In the genomic region with DNA sequence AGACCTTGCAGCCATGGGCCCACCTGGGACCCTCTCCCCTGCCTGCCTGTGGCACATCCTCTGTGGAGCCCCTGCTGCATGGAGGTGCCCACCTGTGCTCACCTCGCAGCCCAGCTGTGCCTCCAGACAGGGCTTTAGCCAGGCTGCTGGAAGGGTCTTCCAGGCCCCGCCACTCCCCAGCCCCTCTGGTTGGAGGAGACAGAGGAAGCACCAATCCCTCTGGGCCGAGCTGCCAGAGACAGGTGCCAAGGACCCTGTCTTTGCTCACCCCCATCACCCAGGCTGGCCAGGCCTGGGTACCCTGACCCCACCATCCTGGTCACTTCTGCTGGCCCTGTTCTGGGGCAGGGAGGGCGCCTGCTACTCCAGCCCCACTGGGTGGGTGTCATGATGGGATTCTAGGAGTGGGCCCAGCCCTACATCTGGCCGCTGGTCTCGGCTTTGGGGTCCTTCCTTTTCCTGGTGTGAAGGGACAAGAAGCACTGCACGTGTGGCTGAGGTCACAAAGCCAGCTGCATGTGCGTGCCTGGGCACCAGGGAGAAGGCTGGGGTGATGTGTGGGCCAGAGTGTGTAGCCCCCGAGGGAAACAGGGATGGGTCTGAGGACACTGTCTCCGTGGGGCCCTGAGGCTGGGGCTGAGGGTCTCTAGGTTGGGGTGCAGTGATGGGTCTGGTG, we compare ENCODE assay signal across 24 cellular contexts. TPM values are rescaled to one million over a fixed set of nuclear protein-coding genes. Genes with fewer than 3 reads are reported as not detected.
DNase-seq lines count a peak whose midpoint lies in the region; ATAC-seq and TF ChIP-seq lines count a peak whose summit lies in the region.
"Had no signal": no experiment of that assay in that cellular context is flagged by ENCODE, and none has a peak within 500 bp of the region (broad histone marks: within the 10 kb centered on the region; RNA-seq: fewer than 3 reads in every experiment).

No MANE protein-coding gene starts in this region.

- peaks cover 28% of the 10 kb centered on the region for H3K27me3 Mint-ChIP-seq in stimulated activated naive CD8-positive, alpha-beta T cell treated with anti-CD3 and anti-CD28 coated beads, Interleukin-15, amount 100 ng/mL, for 72 hours
- peaks cover 3% of the 10 kb centered on the region for H3K27me3 Mint-ChIP-seq in activated CD4-positive, alpha-beta memory T cell treated with anti-CD3 and anti-CD28 coated beads for 36 hours

- peak overlapping the region in 1 of 2 donors; percentile 84 for H3K27ac Mint-ChIP-seq in stimulated activated naive CD8-positive, alpha-beta T cell treated with anti-CD3 and anti-CD28 coated beads, Interleukin-15, amount 100 ng/mL, for 72 hours
- no peak overlapping the region for H3K27ac Mint-ChIP-seq in activated CD4-positive, alpha-beta memory T cell treated with anti-CD3 and anti-CD28 coated beads for 36 hours
- H3K27ac Mint-ChIP-seq: activated naive CD8-positive, alpha-beta T cell treated with anti-CD3 and anti-CD28 coated beads, Interleukin-2, amount 10 ng/mL, durations not matched to agents 7 days and 5 days; CD8-positive, alpha-beta T cell; stimulated activated memory B cell treated with anti-CD40 and anti-IgM and Interleukin-4, amounts not matched to agents 10 μg/mL and 1 μg/mL and 100 μg/mL, for 72 hours had no signal

- peaks cover 41% of the 10 kb centered on the region for H3K4me1 ChIP-seq in mucosa of descending colon (ENCODE audit: low read depth)
- peaks cover 0 to 21% (median 7%) of the 10 kb centered on the region in 4 donors for H3K4me1 ChIP-seq in Peyer's patch
- H3K4me1 ChIP-seq: HAP-1 had no signal

- H3K4me3 ChIP-seq in mucosa of descending colon (no peak overlapping the region), Peyer's patch (no peak overlapping the region)
- H3K4me3 ChIP-seq: esophagus muscularis mucosa, HAP-1, sigmoid colon, SK-N-MC had no signal

- CTCF ChIA-PET in activated CD4-positive, alpha-beta memory T cell treated with anti-CD3 and anti-CD28 coated beads for 36 hours (lab: Charles Lee) = no interaction called here

- TF ChIP-seq POLR2A in Peyer's patch (IDR thresholded peaks at IDR 0.05) = no peak

- peak; percentile 2 for DNase-seq in stimulated activated naive CD8-positive, alpha-beta T cell treated with anti-CD3 and anti-CD28 coated beads, Interleukin-15, Interleukin-2, amounts not matched to agents 100 U/mL and 50 U/mL, for 24 hours
- no peak for DNase-seq in stimulated activated naive CD8-positive, alpha-beta T cell treated with anti-CD3 and anti-CD28 coated beads, Interleukin-15, amount 100 ng/mL, for 72 hours
- peak; percentile 8 for DNase-seq in activated CD4-positive, alpha-beta memory T cell treated with anti-CD3 and anti-CD28 coated beads for 36 hours
- DNase-seq in mucosa of descending colon = peak in 2 of 3 donors; percentile 37 to 49
- DNase-seq in Peyer's patch = no peak
- DNase-seq in SW480 (ENCODE audit: low spot score) = no peak
- DNase-seq: activated CD4-positive, CD25-positive, alpha-beta regulatory T cell; activated naive CD8-positive, alpha-beta T cell treated with anti-CD3 and anti-CD28 coated beads, Interleukin-2, amount 10 ng/mL, durations not matched to agents 7 days and 5 days; effector CD4-positive, alpha-beta T cell; Karpas-422; NCI-H2029; NCI-H345; nucleus accumbens; T-helper 9 cell had no signal

- H3K9me3 ChIP-seq in mucosa of descending colon = no peaks in the 10 kb centered on the region
- no peaks in the 10 kb centered on the region for H3K9me3 ChIP-seq in Peyer's patch
- H3K9me3 ChIP-seq: esophagus muscularis mucosa, HAP-1, sigmoid colon had no signal

- no peaks in the 10 kb centered on the region for H3K27me3 ChIP-seq in Peyer's patch

- H3K36me3 ChIP-seq in mucosa of descending colon (ENCODE audit: low read depth) (no peaks in the 10 kb centered on the region), Peyer's patch (no peaks in the 10 kb centered on the region)
- H3K36me3 ChIP-seq: esophagus muscularis mucosa, HAP-1, sigmoid colon had no signal

- H3K9me3 Mint-ChIP-seq in stimulated activated naive CD8-positive, alpha-beta T cell treated with anti-CD3 and anti-CD28 coated beads, Interleukin-15, amount 100 ng/mL, for 72 hours = no peaks in the 10 kb centered on the region
- no peaks in the 10 kb centered on the region for H3K9me3 Mint-ChIP-seq in activated CD4-positive, alpha-beta memory T cell treated with anti-CD3 and anti-CD28 coated beads for 36 hours
- H3K9me3 Mint-ChIP-seq: activated naive CD8-positive, alpha-beta T cell treated with anti-CD3 and anti-CD28 coated beads, Interleukin-2, amount 10 ng/mL, durations not matched to agents 7 days and 5 days; CD8-positive, alpha-beta T cell; stimulated activated memory B cell treated with anti-CD40 and anti-IgM and Interleukin-4, amounts not matched to agents 10 μg/mL and 1 μg/mL and 100 μg/mL, for 72 hours had no signal

- ATAC-seq in stimulated activated naive CD8-positive, alpha-beta T cell treated with anti-CD3 and anti-CD28 coated beads, Interleukin-15, Interleukin-2, amounts not matched to agents 100 U/mL and 50 U/mL, for 24 hours = no peak
- no peak for ATAC-seq in stimulated activated naive CD8-positive, alpha-beta T cell treated with anti-CD3 and anti-CD28 coated beads, Interleukin-15, amount 100 ng/mL, for 72 hours
- ATAC-seq in mucosa of descending colon = no peak
- no peak for ATAC-seq in GM21825 (IDR thresholded peaks at IDR 0.05; ENCODE audit: unreplicated experiment)
- ATAC-seq: CD8-positive, alpha-beta T cell; left lobe of liver; stimulated activated memory B cell treated with anti-CD40 and anti-IgM and Interleukin-4, amounts not matched to agents 10 μg/mL and 1 μg/mL and 100 μg/mL, for 72 hours had no signal

- POLR2A ChIA-PET in activated CD4-positive, alpha-beta memory T cell treated with anti-CD3 and anti-CD28 coated beads for 36 hours (lab: Charles Lee) = no interaction called here

- H3K4me3 Mint-ChIP-seq in stimulated activated naive CD8-positive, alpha-beta T cell treated with anti-CD3 and anti-CD28 coated beads, Interleukin-15, amount 100 ng/mL, for 72 hours = no peak overlapping the region
- H3K4me3 Mint-ChIP-seq in activated CD4-positive, alpha-beta memory T cell treated with anti-CD3 and anti-CD28 coated beads for 36 hours = no peak overlapping the region
- H3K4me3 Mint-ChIP-seq: activated naive CD8-positive, alpha-beta T cell treated with anti-CD3 and anti-CD28 coated beads, Interleukin-2, amount 10 ng/mL, durations not matched to agents 7 days and 5 days; CD8-positive, alpha-beta T cell; stimulated activated memory B cell treated with anti-CD40 and anti-IgM and Interleukin-4, amounts not matched to agents 10 μg/mL and 1 μg/mL and 100 μg/mL, for 72 hours had no signal

- peaks cover 12% of the 10 kb centered on the region for H3K4me1 Mint-ChIP-seq in stimulated activated naive CD8-positive, alpha-beta T cell treated with anti-CD3 and anti-CD28 coated beads, Interleukin-15, amount 100 ng/mL, for 72 hours
- H3K4me1 Mint-ChIP-seq in activated CD4-positive, alpha-beta memory T cell treated with anti-CD3 and anti-CD28 coated beads for 36 hours (ENCODE audit: low read depth) = peaks cover 5% of the 10 kb centered on the region

- no peaks in the 10 kb centered on the region for H3K36me3 Mint-ChIP-seq in activated CD4-positive, alpha-beta memory T cell treated with anti-CD3 and anti-CD28 coated beads for 36 hours
- H3K36me3 Mint-ChIP-seq: activated naive CD8-positive, alpha-beta T cell treated with anti-CD3 and anti-CD28 coated beads, Interleukin-2, amount 10 ng/mL, durations not matched to agents 7 days and 5 days; CD8-positive, alpha-beta T cell; stimulated activated memory B cell treated with anti-CD40 and anti-IgM and Interleukin-4, amounts not matched to agents 10 μg/mL and 1 μg/mL and 100 μg/mL, for 72 hours had no signal

- no peak overlapping the region for H3K27ac ChIP-seq in Peyer's patch
- H3K27ac ChIP-seq: esophagus muscularis mucosa, sigmoid colon, SK-N-MC had no signal

- intact Hi-C loops in activated CD4-positive, alpha-beta memory T cell treated with anti-CD3 and anti-CD28 coated beads for 36 hours (cut with micrococcal nuclease) = loop anchor here (5.0 kb wide), 1 partner anchor 43 kb away; no protein-coding TSS in a partner anchor
- intact Hi-C loops in mucosa of descending colon (cut with DNase I, micrococcal nuclease) = no loop called here

- no peak for TF ChIP-seq CTCF in mucosa of descending colon (IDR thresholded peaks at IDR 0.05)
- TF ChIP-seq CTCF in Peyer's patch (IDR thresholded peaks at IDR 0.05) = no peak

RNA-seq across cellular contexts. Expression of a gene that starts 9.3 kb away (rescaled TPM):
- total RNA-seq in activated CD4-positive, alpha-beta memory T cell treated with anti-CD3 and anti-CD28 coated beads for 36 hours = under 1 TPM; 0.31 to 0.36 TPM
- 10 to 100 TPM; 41.4 to 72.5 (median 71.0) TPM for total RNA-seq in mucosa of descending colon
- total RNA-seq in Peyer's patch = 10 to 100 TPM; 35.5 to 73.3 (median 55.9) TPM

RNA-seq across cellular contexts. Expression of a gene that starts 23.0 kb away (rescaled TPM):
- total RNA-seq in activated CD4-positive, alpha-beta memory T cell treated with anti-CD3 and anti-CD28 coated beads for 36 hours = under 1 TPM; 0.65 to 0.93 TPM
- total RNA-seq in mucosa of descending colon (10 to 100 TPM; 15.1 to 46.5 (median 42.4) TPM), Peyer's patch (1 to 10 TPM in 1 of 4 donors, under 1 TPM in 1, not detected in 2; 0.80 to 3.3 TPM)
- total RNA-seq: HT-29 had no signal

RNA-seq across cellular contexts. Expression of a gene that starts 59.0 kb away (rescaled TPM):
- 10 to 100 TPM; 47.4 to 47.6 TPM for total RNA-seq in activated CD4-positive, alpha-beta memory T cell treated with anti-CD3 and anti-CD28 coated beads for 36 hours
- total RNA-seq in mucosa of descending colon = under 1 TPM in 2 of 3 donors, not detected in 1; 0.13 to 0.70 TPM
- total RNA-seq in Peyer's patch = 1 to 10 TPM in 2 of 4 donors, not detected in 2; 1.6 to 2.7 TPM
- total RNA-seq: chondrocyte, HT-29 had no signal

Comparison
In these comparisons a context has a peak if more than half of its experiments do, and no peak if none do; other contexts are left out.
1. DNase-seq: peak in stimulated activated naive CD8-positive, alpha-beta T cell treated with anti-CD3 and anti-CD28 coated beads, Interleukin-15, Interleukin-2, amounts not matched to agents 100 U/mL and 50 U/mL, for 24 hours (single experiment), activated CD4-positive, alpha-beta memory T cell treated with anti-CD3 and anti-CD28 coated beads for 36 hours (single experiment) and mucosa of descending colon (2 of 3); none in stimulated activated naive CD8-positive, alpha-beta T cell treated with anti-CD3 and anti-CD28 coated beads, Interleukin-15, amount 100 ng/mL, for 72 hours (0 of 2), Peyer's patch (0 of 3) and SW480 (single experiment).
2. RNA of a gene that starts 9.3 kb away (total RNA-seq): 41.4 to 72.5 TPM in mucosa of descending colon and 35.5 to 73.3 TPM in Peyer's patch; 0.31 to 0.36 TPM in activated CD4-positive, alpha-beta memory T cell treated with anti-CD3 and anti-CD28 coated beads for 36 hours; every median in the first group is over 10 times any median in the second.
3. RNA of a gene that starts 59.0 kb away (total RNA-seq): 47.4 to 47.6 TPM in activated CD4-positive, alpha-beta memory T cell treated with anti-CD3 and anti-CD28 coated beads for 36 hours; 1.6 to 2.7 TPM in Peyer's patch and 0.13 to 0.70 TPM in mucosa of descending colon; every median in the first group is over 10 times any median in the second.